ENCODE assay signal across 8 cellular contexts in the genomic region with DNA sequence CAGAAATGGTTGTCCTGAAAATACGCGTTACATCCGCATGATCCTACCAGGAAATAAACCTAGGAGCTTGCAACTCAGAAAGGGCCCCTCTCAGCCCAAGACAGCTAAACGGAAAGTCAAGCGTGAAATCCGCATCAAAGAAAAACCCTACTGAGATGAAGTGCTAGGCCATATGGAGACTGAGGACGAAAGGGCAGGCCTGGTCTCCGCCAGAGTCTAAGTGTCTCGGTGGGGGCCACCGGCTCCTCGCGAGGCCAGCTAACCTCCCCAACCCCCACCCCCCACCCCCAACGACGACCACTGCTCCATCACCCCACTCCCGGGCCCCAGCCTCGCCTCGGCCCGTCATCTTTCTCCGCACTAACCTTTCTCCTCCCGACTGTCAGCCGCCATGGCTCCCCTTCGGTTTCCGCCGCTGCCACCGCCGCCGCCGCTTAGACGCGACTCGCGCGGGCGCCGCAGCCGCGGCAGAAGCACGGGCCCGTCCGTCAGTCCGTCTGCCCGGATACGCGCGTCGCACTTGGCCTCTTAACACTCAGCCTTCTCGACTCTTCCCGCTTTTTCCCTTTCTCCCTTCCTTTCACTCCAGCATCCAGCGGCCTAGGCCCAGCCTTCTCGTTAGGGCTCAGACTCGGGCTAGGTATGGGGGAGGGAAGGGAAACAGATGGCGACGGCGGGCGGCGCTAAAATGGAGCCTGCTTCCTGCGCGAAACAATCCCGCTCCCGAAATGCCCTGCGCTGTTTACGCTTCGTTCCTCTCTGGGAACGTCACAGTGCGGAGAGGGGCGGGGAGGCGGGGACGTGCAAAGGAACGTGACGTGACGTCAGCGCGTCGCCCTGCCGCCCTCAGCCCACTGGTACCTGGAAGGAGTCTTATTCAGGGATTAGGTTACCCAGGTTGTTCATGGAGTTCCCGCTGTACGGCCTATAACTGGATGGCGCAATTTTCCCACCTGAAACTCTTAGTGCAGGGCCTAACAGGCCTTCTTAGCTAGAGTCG. TPM values are rescaled to one million over a fixed set of nuclear protein-coding genes. Genes with fewer than 3 reads are reported as not detected.
DNase-seq lines count a peak whose midpoint lies in the region; ATAC-seq and TF ChIP-seq lines count a peak whose summit lies in the region.

A gene (minus strand): TSS at position 730 of the 1,000 bp plus-strand sequence. CDS start 337 bp downstream, at position 393.

- H2AFZ ChIP-seq in DND-41 (ENCODE audit: low read depth, low read length) (peak within 1 kb of the TSS; percentile 94), Karpas-422 (ENCODE audit: low read length) (peak within 1 kb of the TSS; percentile 92)

- H3K79me2 ChIP-seq in DND-41 (ENCODE audit: insufficient read depth, low read length) = peaks cover 56% of the 10 kb centered on the region
- H3K79me2 ChIP-seq in Karpas-422 (ENCODE audit: low read length) = peaks cover 51% of the 10 kb centered on the region

- DNase-seq in DND-41 (peak; percentile 95), Karpas-422 (peak; percentile 98), RKO (ENCODE audit: low spot score) (peak; percentile 92), activated T-helper 1 cell treated with Interleukin-2 at 50 U/mL for 16 hours (ENCODE audit: low read depth) (peak; percentile 91), esophagus squamous epithelium (lab: John Stamatoyannopoulos, UW) (peak; percentile 80), myocyte (ENCODE audit: low read depth) (peak; percentile 97)
- DNase-seq in stimulated activated CD8-positive, alpha-beta memory T cell treated with anti-CD3 and anti-CD28 coated beads, Interleukin-7, amount 100 ng/mL, for 48 hours (ENCODE audit: extremely low read depth in 1 of 2, low read depth in 1 of 2) = peak; percentile 83 to 94

- TF ChIP-seq CTCF in DND-41 (IDR thresholded peaks at IDR 0.05; ENCODE audit: borderline replicate concordance, extremely low read depth, low read length, poor library complexity, severe bottlenecking) = no peak
- TF ChIP-seq CTCF in esophagus squamous epithelium (IDR thresholded peaks at IDR 0.05) = no peak

- H3K27me3 ChIP-seq in DND-41 (ENCODE audit: insufficient read depth, low read length, poor library complexity) = no peaks in the 10 kb centered on the region
- H3K27me3 ChIP-seq in Karpas-422 (ENCODE audit: low read length) = no peaks in the 10 kb centered on the region
- H3K27me3 ChIP-seq in esophagus squamous epithelium = no peaks in the 10 kb centered on the region

- H3K9me3 ChIP-seq in DND-41 (ENCODE audit: insufficient read depth, low read length, severe bottlenecking) (no peaks in the 10 kb centered on the region), Karpas-422 (ENCODE audit: low read length) (no peaks in the 10 kb centered on the region), esophagus squamous epithelium (no peaks in the 10 kb centered on the region)

- H3K4me1 ChIP-seq in DND-41 (ENCODE audit: insufficient read depth, low read length) (peaks cover 44% of the 10 kb centered on the region), Karpas-422 (ENCODE audit: low read length) (peaks cover 37% of the 10 kb centered on the region), esophagus squamous epithelium (peaks cover 0 to 47% (median 28%) of the 10 kb centered on the region in 3 donors)

- H3K36me3 ChIP-seq in DND-41 (ENCODE audit: insufficient read depth, low read length) (peaks cover 21% of the 10 kb centered on the region), Karpas-422 (ENCODE audit: insufficient read depth, low read length) (peaks cover 10% of the 10 kb centered on the region; the same call in 1 of the 2 replicates), esophagus squamous epithelium (peaks cover 0 to 4% (median 0%) of the 10 kb centered on the region in 3 donors)

- peak in 3 of 4 donors; percentile 82 to 98 (median 96) for TF ChIP-seq POLR2A in esophagus squamous epithelium (IDR thresholded peaks at IDR 0.05)

- H3K4me2 ChIP-seq in DND-41 (ENCODE audit: insufficient read depth, low read length) (peak within 1 kb of the TSS; percentile 74), Karpas-422 (ENCODE audit: low read depth, low read length, poor library complexity, severe bottlenecking) (peak within 1 kb of the TSS; percentile 70)

- H4K20me1 ChIP-seq in DND-41 (ENCODE audit: insufficient read depth, low read length) = peaks cover 43% of the 10 kb centered on the region
- peaks cover 43% of the 10 kb centered on the region for H4K20me1 ChIP-seq in Karpas-422 (ENCODE audit: insufficient read depth, low read depth, low read length)

- no peaks in the 10 kb centered on the region; the same call in 1 of the 2 replicates for H3K9me2 ChIP-seq in Karpas-422 (replicated peaks; ENCODE audit: insufficient read depth, low read length)

- WGBS in esophagus squamous epithelium, 2 donors = 1% methylated on average over 52 to 68 of the region's 79 CpGs

- intact Hi-C loops in esophagus squamous epithelium (cut with DNase I) = no loop called here

- H3K9ac ChIP-seq in DND-41 (ENCODE audit: low read depth, low read length) (peak within 1 kb of the TSS; percentile 85), Karpas-422 (ENCODE audit: low read length) (peak within 1 kb of the TSS; percentile 85)

- H3K27ac ChIP-seq in DND-41 (ENCODE audit: low read length) = peak within 1 kb of the TSS; percentile 92
- peak within 1 kb of the TSS; percentile 63 for H3K27ac ChIP-seq in Karpas-422 (ENCODE audit: low read length)
- H3K27ac ChIP-seq in esophagus squamous epithelium = peak within 1 kb of the TSS; percentile 95 to 100 (median 99)

- ATAC-seq in DND-41 (ENCODE audit: insufficient read depth, low read depth) (peak; percentile 94), GM21825 (IDR thresholded peaks at IDR 0.05; ENCODE audit: unreplicated experiment) (peak; percentile 98)

- H3K4me3 ChIP-seq in DND-41 (ENCODE audit: low read depth in 1 of 2, low read length in 2 of 2) = peak within 1 kb of the TSS; percentile 67 to 76
- H3K4me3 ChIP-seq in Karpas-422 (ENCODE audit: low read length) = peak within 1 kb of the TSS; percentile 83
- peak within 1 kb of the TSS; percentile 64 to 96 (median 76) for H3K4me3 ChIP-seq in esophagus squamous epithelium

RNA-seq across cellular contexts. Expression of the gene that starts here (rescaled TPM):
- total RNA-seq in Karpas-422 (2014; rRNA removed; shearing (Covaris generic); ENCODE audit: low replicate concordance) = 55.9 and 69.3 TPM in 2 replicates
- total RNA-seq in esophagus squamous epithelium (10 to 100 TPM; 36.1 to 79.9 (median 50.7) TPM), myocyte (56.1 and 58.0 TPM in 2 replicates)
- polyA plus RNA-seq in myocyte (2012) = 32.6 TPM

Comparison
In these comparisons a context has a peak if more than half of its experiments do, and no peak if none do; other contexts are left out.
1. Peak in every context shown above with its lines: DNase-seq, ATAC-seq, H3K4me3 ChIP-seq and H3K27ac ChIP-seq.